ENCODE assay signal across 30 cellular contexts in the genomic region with DNA sequence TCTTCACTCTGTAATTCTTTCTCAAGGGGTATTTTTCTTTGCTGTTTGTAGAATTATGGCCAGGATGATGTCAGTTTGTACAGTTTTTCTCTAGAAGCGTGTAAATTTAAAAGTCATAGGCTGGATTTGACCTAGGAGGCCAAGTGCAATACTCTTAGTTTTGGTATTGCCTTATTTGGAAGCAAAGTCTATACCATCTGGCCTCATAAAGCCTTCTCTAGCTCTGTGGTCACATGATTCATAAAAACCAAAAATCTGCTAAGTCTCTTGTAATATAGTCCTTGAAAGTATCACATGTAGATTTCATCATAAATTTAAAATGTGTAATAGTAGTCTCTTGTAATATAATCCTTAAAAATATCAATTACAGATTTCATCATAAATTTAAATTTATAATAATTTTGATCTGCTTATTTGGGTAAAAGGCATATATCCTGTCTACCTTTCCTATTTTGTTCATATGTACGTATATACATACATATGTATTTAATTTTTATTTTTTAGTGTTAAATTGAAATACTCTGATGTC. TPM values are rescaled to one million over a fixed set of nuclear protein-coding genes. Genes with fewer than 3 reads are reported as not detected.
DNase-seq lines count a peak whose midpoint lies in the region; FAIRE-seq and TF ChIP-seq lines count a peak whose summit lies in the region.
"Had no signal": no experiment of that assay in that cellular context is flagged by ENCODE, and none has a peak within 500 bp of the region (broad histone marks: within the 10 kb centered on the region; RNA-seq: fewer than 3 reads in every experiment).

No MANE protein-coding gene starts in this region.

- H3K4me1 Mint-ChIP-seq in progenitor cell of endocrine pancreas (ENCODE audit: low read depth): no peaks in the 10 kb centered on the region

- H3K27ac ChIP-seq in fibroblast of lung (ENCODE audit: insufficient read depth, low read length): no peak overlapping the region
- H3K27ac ChIP-seq: BLaER1 treated with 17β-estradiol and CSF1 and Interleukin-3, amounts not matched to agents 10 nM and 100 nM; body of pancreas; esophagus squamous epithelium; hepatocyte; SJSA1; WERI-Rb-1 had no signal

- H3K79me2 ChIP-seq in fibroblast of lung (ENCODE audit: control insufficient read depth, insufficient read depth, low read length): no peaks in the 10 kb centered on the region
- H3K79me2 ChIP-seq: hepatocyte had no signal

- no peaks in the 10 kb centered on the region for H4K20me1 ChIP-seq in fibroblast of lung (ENCODE audit: control insufficient read depth, extremely low read depth, insufficient read depth, low read length)
- H4K20me1 ChIP-seq: BLaER1 treated with 17β-estradiol and CSF1 and Interleukin-3, amounts not matched to agents 10 nM and 100 nM had no signal

- no peaks in the 10 kb centered on the region for H3K36me3 ChIP-seq in fibroblast of lung (ENCODE audit: control insufficient read depth, insufficient read depth, low read length)
- H3K36me3 ChIP-seq: BLaER1 treated with 17β-estradiol and CSF1 and Interleukin-3, amounts not matched to agents 10 nM and 100 nM; esophagus squamous epithelium; SJSA1; WERI-Rb-1 had no signal

- no peak overlapping the region for H3K9ac ChIP-seq in fibroblast of lung (ENCODE audit: insufficient read depth, low read length)
- H3K9ac ChIP-seq: BLaER1 treated with 17β-estradiol and CSF1 and Interleukin-3, amounts not matched to agents 10 nM and 100 nM had no signal

- H2AFZ ChIP-seq in fibroblast of lung (ENCODE audit: low read length): no peak overlapping the region
- H2AFZ ChIP-seq: hepatocyte had no signal

- H3K4me3 ChIP-seq in AG10803 (ENCODE audit: low read length): no peak overlapping the region
- H3K4me3 ChIP-seq in fibroblast of lung (replicated peaks in 1 of 4; ENCODE audit: control extremely low read depth in 1 of 4, insufficient read depth in 1 of 4, low read depth in 3 of 4, low read length in 4 of 4): no peak overlapping the region
- H3K4me3 ChIP-seq: BLaER1 treated with 17β-estradiol and CSF1 and Interleukin-3, amounts not matched to agents 10 nM and 100 nM; body of pancreas; esophagus squamous epithelium; hepatocyte; SJSA1 had no signal

- H3K27me3 Mint-ChIP-seq in progenitor cell of endocrine pancreas: no peaks in the 10 kb centered on the region
- H3K27me3 Mint-ChIP-seq: natural killer cell treated with Interleukin-12 subunit alpha and Interleukin-12 subunit beta and Interleukin-15 and Interleukin-18, amount 100 ng/mL, for 72 hours; stimulated activated memory B cell treated with anti-CD40 and anti-IgM and Interleukin-4, amounts not matched to agents 10 μg/mL and 1 μg/mL and 100 μg/mL, for 72 hours; type B pancreatic cell had no signal

- H3K4me1 ChIP-seq in fibroblast of lung (ENCODE audit: control insufficient read depth, extremely low read depth, insufficient read depth, low read length): no peaks in the 10 kb centered on the region
- H3K4me1 ChIP-seq: BLaER1 treated with 17β-estradiol and CSF1 and Interleukin-3, amounts not matched to agents 10 nM and 100 nM; body of pancreas; Caco-2; esophagus squamous epithelium; SJSA1 had no signal

- H3K9me3 ChIP-seq in fibroblast of lung (ENCODE audit: control insufficient read depth, insufficient read depth, low read depth, low read length): no peaks in the 10 kb centered on the region
- H3K9me3 ChIP-seq: body of pancreas, Caco-2, esophagus squamous epithelium, SJSA1 had no signal

- no peak for TF ChIP-seq CTCF in AG10803 (conservative IDR thresholded peaks at IDR 0.05; ENCODE audit: low read length)
- no peak for TF ChIP-seq CTCF in fibroblast of lung (conservative IDR thresholded peaks at IDR 0.05 in 1 of 2, IDR thresholded peaks at IDR 0.05 in 1 of 2; ENCODE audit: low read depth in 1 of 2, low read length in 2 of 2)
- no peak for TF ChIP-seq CTCF in progenitor cell of endocrine pancreas (IDR thresholded peaks at IDR 0.05; ENCODE audit: unreplicated experiment)

- no peak overlapping the region for H3K27ac Mint-ChIP-seq in progenitor cell of endocrine pancreas
- H3K27ac Mint-ChIP-seq: activated T-cell treated with anti-CD3 and anti-CD28 coated beads, Interleukin-2, amount 50 U/mL, for 24 hours; natural killer cell treated with Interleukin-12 subunit alpha and Interleukin-12 subunit beta and Interleukin-15 and Interleukin-18, amount 100 ng/mL, for 72 hours; stimulated activated memory B cell treated with anti-CD40 and anti-IgM and Interleukin-4, amounts not matched to agents 10 μg/mL and 1 μg/mL and 100 μg/mL, for 72 hours; type B pancreatic cell had no signal

- H3K27me3 ChIP-seq in fibroblast of lung (ENCODE audit: control insufficient read depth, insufficient read depth, low read length): no peaks in the 10 kb centered on the region
- H3K27me3 ChIP-seq: BLaER1 treated with 17β-estradiol and CSF1 and Interleukin-3, amounts not matched to agents 10 nM and 100 nM; body of pancreas; esophagus squamous epithelium; hepatocyte; SJSA1 had no signal

- DNase-seq in AG10803 (ENCODE audit: low read depth) (peak; percentile 4), RPMI7951 (ENCODE audit: low read depth) (peak; percentile 16), fibroblast of lung (ENCODE audit: low read depth in 2 of 2) (peak; percentile 10 to 58), COR-L47 (lab: John Stamatoyannopoulos, UW) (no peak), mesenteric fat pad (ENCODE audit: low spot score) (no peak), progenitor cell of endocrine pancreas (ENCODE audit: low spot score, unreplicated experiment) (no peak)
- DNase-seq: activated CD4-positive, alpha-beta T cell treated with anti-CD3 and anti-CD28 coated beads for 48 hours; activated gamma-delta T cell treated with Interleukin-2 at 50 U/mL for 16 hours; activated T-cell treated with anti-CD3 and anti-CD28 coated beads, Interleukin-2, amount 50 U/mL, for 24 hours; body of pancreas; Caco-2; cerebellar nuclear complex; DMS79 treated with DMSO at 0.1 percent for 48 hours; esophagus squamous epithelium; KG1; left cardiac atrium; NCI-H2107; NCI-H82; occipital lobe; T-helper 9 cell; WERI-Rb-1 had no signal

- H3K4me2 ChIP-seq in fibroblast of lung (ENCODE audit: extremely low read depth, insufficient read depth, low read length): no peak overlapping the region
- H3K4me2 ChIP-seq: BLaER1 treated with 17β-estradiol and CSF1 and Interleukin-3, amounts not matched to agents 10 nM and 100 nM; hepatocyte had no signal

- peak; percentile 71 for FAIRE-seq in G401.6 (lab: Jason Lieb, UNC)
- FAIRE-seq: H1, HTR-8/SVneo had no signal

- peaks cover 15% of the 10 kb centered on the region for H3K36me3 Mint-ChIP-seq in progenitor cell of endocrine pancreas (ENCODE audit: insufficient read depth)
- H3K36me3 Mint-ChIP-seq: natural killer cell treated with Interleukin-12 subunit alpha and Interleukin-12 subunit beta and Interleukin-15 and Interleukin-18, amount 100 ng/mL, for 72 hours had no signal

- no peak overlapping the region for H3K4me3 Mint-ChIP-seq in progenitor cell of endocrine pancreas (ENCODE audit: low read depth)
- H3K4me3 Mint-ChIP-seq: activated T-cell treated with anti-CD3 and anti-CD28 coated beads, Interleukin-2, amount 50 U/mL, for 24 hours; natural killer cell treated with Interleukin-12 subunit alpha and Interleukin-12 subunit beta and Interleukin-15 and Interleukin-18, amount 100 ng/mL, for 72 hours; stimulated activated memory B cell treated with anti-CD40 and anti-IgM and Interleukin-4, amounts not matched to agents 10 μg/mL and 1 μg/mL and 100 μg/mL, for 72 hours; type B pancreatic cell had no signal

- peaks cover 4% of the 10 kb centered on the region for H3K9me3 Mint-ChIP-seq in progenitor cell of endocrine pancreas (ENCODE audit: low read depth)
- H3K9me3 Mint-ChIP-seq: activated T-cell treated with anti-CD3 and anti-CD28 coated beads, Interleukin-2, amount 50 U/mL, for 24 hours; natural killer cell treated with Interleukin-12 subunit alpha and Interleukin-12 subunit beta and Interleukin-15 and Interleukin-18, amount 100 ng/mL, for 72 hours; stimulated activated memory B cell treated with anti-CD40 and anti-IgM and Interleukin-4, amounts not matched to agents 10 μg/mL and 1 μg/mL and 100 μg/mL, for 72 hours had no signal

RNA-seq across cellular contexts. Expression of a gene that starts 25.6 kb away (rescaled TPM):
- total RNA-seq in RPMI7951 (2014; rRNA removed; shearing (Covaris generic)): 4.9 and 5.4 TPM in 2 replicates
- total RNA-seq in fibroblast of lung (3.3 and 4.5 TPM in 2 replicates), mesenteric fat pad (1.6 TPM), progenitor cell of endocrine pancreas (32.7 and 33.4 TPM in 2 replicates)
- polyA plus RNA-seq in fibroblast of lung: 1.3 and 2.2 TPM in 2 replicates
- polyA plus RNA-seq in fibroblast of lung (2012): 1.3 and 1.8 TPM in 2 replicates
- 0.78 TPM in 1 of 2 replicates, not detected in the other for polyA minus RNA-seq in fibroblast of lung (ENCODE audit: low replicate concordance)

Comparison
In these comparisons a context has a peak if more than half of its experiments do, and no peak if none do; other contexts are left out.
1. DNase-seq: peak in AG10803 (single experiment), RPMI7951 (single experiment) and fibroblast of lung (2 of 2); none in COR-L47 (single experiment), mesenteric fat pad (single experiment) and progenitor cell of endocrine pancreas (single experiment).